Comparison of ENCODE assay signal across 35 cellular contexts in the genomic region with DNA sequence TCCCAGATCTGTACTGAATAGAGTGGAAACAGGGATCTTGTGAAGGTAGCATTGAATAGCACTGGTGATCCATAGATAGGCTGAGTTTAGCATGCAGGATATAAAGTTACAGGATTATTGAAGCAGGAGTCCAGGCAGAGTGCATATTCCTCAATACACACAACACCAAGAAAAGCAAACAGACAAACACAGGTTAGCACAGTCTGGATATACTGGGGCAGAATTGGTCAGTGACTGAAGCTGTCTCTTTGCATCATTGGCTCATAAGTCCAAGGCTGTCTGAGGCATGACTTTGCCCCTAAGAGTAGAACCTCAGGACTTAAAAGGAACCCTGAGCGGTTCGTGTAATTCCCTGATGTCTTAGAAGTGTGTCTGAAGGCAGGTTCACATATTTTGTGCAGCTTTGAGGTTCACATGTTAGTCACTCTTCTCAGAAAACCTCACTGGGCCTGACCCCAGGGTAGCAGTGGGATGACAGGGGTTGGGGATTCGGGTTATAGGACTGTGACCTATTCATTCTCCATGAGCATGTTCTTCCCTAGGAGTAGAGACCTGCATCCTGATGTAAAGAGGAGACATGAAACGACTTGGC.
"Had no signal": no experiment of that assay in that cellular context is flagged by ENCODE, and none has a peak within 500 bp of the region (broad histone marks: within the 10 kb centered on the region; RNA-seq: fewer than 3 reads in every experiment).

No MANE protein-coding gene starts in this region.

- FAIRE-seq: TTC549 had no signal

- H3K4me3 Mint-ChIP-seq: activated B cell treated with CpG ODN at 0.5 μM for 24 hours; activated CD4-positive, alpha-beta memory T cell treated with anti-CD3 and anti-CD28 coated beads for 36 hours; activated CD4-positive, alpha-beta T cell treated with anti-CD3 and anti-CD28 coated beads, Interleukin-2, amount 10 ng/mL, durations not matched to agents 24 days and 14 days; activated CD8-positive, alpha-beta T cell treated with anti-CD3 and anti-CD28 coated beads for 36 hours; activated naive CD4-positive, alpha-beta T cell treated with anti-CD3 and anti-CD28 coated beads, Interleukin-2, amount 10 ng/mL, durations not matched to agents 7 days and 5 days; activated naive CD4-positive, alpha-beta T cell treated with anti-CD3 and anti-CD28 coated beads, Interleukin-2, amount 50 U/mL, for 24 hours; activated naive CD8-positive, alpha-beta T cell; activated naive CD8-positive, alpha-beta T cell treated with anti-CD3 and anti-CD28 coated beads, Interleukin-2, amount 10 ng/mL, durations not matched to agents 7 days and 5 days; activated naive CD8-positive, alpha-beta T cell treated with anti-CD3 and anti-CD28 coated beads, Interleukin-2, amount 50 U/mL, for 24 hours; activated T-cell treated with anti-CD3 and anti-CD28 coated beads, Interleukin-2, amount 50 U/mL, for 4 hours; activated T-cell treated with anti-CD3 and anti-CD28 coated beads, Interleukin-2, amount 50 U/mL, for 72 hours; activated T-helper 1 cell treated with anti-CD3 and anti-CD28 coated beads, Interleukin-12 subunit alpha, Interleukin-12 subunit beta, Interleukin-2, Interleukin-4 antibody, amounts not matched to agents 30 ng/mL and 10 ng/mL and 1 ng/mL, durations not matched to agents 14 hours and 24 hours and 36 hours; activated T-helper 17 cell treated with anti-CD3 and anti-CD28 coated beads, Interleukin-2, amount 50 U/mL, for 72 hours; brain; T-helper 1 cell treated with Interleukin-12 subunit alpha and Interleukin-12 subunit beta and Interleukin-4 antibody, amounts not matched to agents 30 μg/mL and 1 μg/mL, for 36 hours; T-helper 2 cell treated with Interferon-gamma antibody and Interleukin-4, amounts not matched to agents 5 μg/mL and 100 μg/mL, for 36 hours had no signal

- H3K9me3 ChIP-seq: ascending aorta had no signal

- H3K4me1 Mint-ChIP-seq: activated B cell treated with CpG ODN at 0.5 μM for 24 hours; activated CD4-positive, alpha-beta T cell treated with anti-CD3 and anti-CD28 coated beads, Interleukin-2, amount 10 ng/mL, durations not matched to agents 24 days and 14 days; activated naive CD4-positive, alpha-beta T cell treated with anti-CD3 and anti-CD28 coated beads, Interleukin-2, amount 10 ng/mL, durations not matched to agents 7 days and 5 days; activated naive CD4-positive, alpha-beta T cell treated with anti-CD3 and anti-CD28 coated beads, Interleukin-2, amount 50 U/mL, for 24 hours; activated naive CD8-positive, alpha-beta T cell treated with anti-CD3 and anti-CD28 coated beads, Interleukin-2, amount 10 ng/mL, durations not matched to agents 7 days and 5 days; activated naive CD8-positive, alpha-beta T cell treated with anti-CD3 and anti-CD28 coated beads, Interleukin-2, amount 50 U/mL, for 24 hours; activated T-helper 17 cell treated with anti-CD3 and anti-CD28 coated beads, Interleukin-2, amount 50 U/mL, for 72 hours had no signal

- H3K36me3 Mint-ChIP-seq: activated CD4-positive, alpha-beta memory T cell treated with anti-CD3 and anti-CD28 coated beads for 36 hours; activated naive CD4-positive, alpha-beta T cell treated with anti-CD3 and anti-CD28 coated beads, Interleukin-2, amount 10 ng/mL, durations not matched to agents 7 days and 5 days; activated naive CD8-positive, alpha-beta T cell treated with anti-CD3 and anti-CD28 coated beads, Interleukin-2, amount 10 ng/mL, durations not matched to agents 7 days and 5 days had no signal

- H3K27me3 Mint-ChIP-seq: activated B cell treated with CpG ODN at 0.5 μM for 24 hours, brain had no signal

- H3K4me3 ChIP-seq: ascending aorta had no signal

- H3K27ac ChIP-seq: ascending aorta, VCaP had no signal

- H3K27me3 ChIP-seq: ascending aorta had no signal

- DNase-seq: activated B cell treated with CpG ODN at 0.5 μM for 24 hours; activated CD4-positive, alpha-beta memory T cell treated with anti-CD3 and anti-CD28 coated beads for 36 hours; activated CD4-positive, alpha-beta T cell treated with anti-CD3 and anti-CD28 coated beads for 4 hours; activated CD4-positive, alpha-beta T cell treated with anti-CD3 and anti-CD28 coated beads, Interleukin-2, amount 10 ng/mL, durations not matched to agents 24 days and 14 days; activated CD4-positive, alpha-beta T cell treated with anti-CD3 and anti-CD28 coated beads, Interleukin-2, amount 50 U/mL, for 1 hour; activated CD4-positive, alpha-beta T cell treated with anti-CD3 and anti-CD28 coated beads, Interleukin-2, amount 50 U/mL, for 4 hours; activated CD4-positive, CD25-positive, alpha-beta regulatory T cell treated with anti-CD3 and anti-CD28 coated beads, Interleukin-2, amount 50 U/mL, for 72 hours; activated CD8-positive, alpha-beta memory T cell treated with anti-CD3 and anti-CD28 coated beads, Interleukin-2, amount 50 U/mL, for 4 hours; activated CD8-positive, alpha-beta T cell treated with anti-CD3 and anti-CD28 coated beads for 36 hours; activated effector memory CD4-positive, alpha-beta T cell treated with anti-CD3 and anti-CD28 coated beads, Interleukin-2, amount 50 U/mL, for 16 hours; activated gamma-delta T cell treated with Interleukin-2 at 50 U/mL for 16 hours; activated naive CD4-positive, alpha-beta T cell; activated naive CD4-positive, alpha-beta T cell treated with anti-CD3 and anti-CD28 coated beads, Interleukin-2, amount 10 ng/mL, durations not matched to agents 7 days and 5 days; activated naive CD8-positive, alpha-beta T cell treated with anti-CD3 and anti-CD28 coated beads, Interleukin-2, amount 10 ng/mL, durations not matched to agents 7 days and 5 days; activated naive CD8-positive, alpha-beta T cell treated with anti-CD3 and anti-CD28 coated beads, Interleukin-2, amount 50 U/mL, for 24 hours; activated T-cell treated with anti-CD3 and anti-CD28 coated beads for 4 hours; activated T-cell treated with anti-CD3 and anti-CD28 coated beads, Interleukin-2, amount 50 U/mL, for 1 hour; activated T-cell treated with anti-CD3 and anti-CD28 coated beads, Interleukin-2, amount 50 U/mL, for 4 hours; activated T-cell treated with anti-CD3 and anti-CD28 coated beads, Interleukin-2, amount 50 U/mL, for 72 hours; amygdala; anterior cingulate cortex; central memory CD4-positive, alpha-beta T cell; T-helper 1 cell; T-helper 2 cell; T-helper 9 cell had no signal

- H3K36me3 ChIP-seq: ascending aorta had no signal

- H3K27ac Mint-ChIP-seq: activated B cell treated with CpG ODN at 0.5 μM for 24 hours; activated CD4-positive, alpha-beta memory T cell treated with anti-CD3 and anti-CD28 coated beads for 36 hours; activated CD4-positive, alpha-beta T cell treated with anti-CD3 and anti-CD28 coated beads, Interleukin-2, amount 10 ng/mL, durations not matched to agents 24 days and 14 days; activated CD8-positive, alpha-beta T cell treated with anti-CD3 and anti-CD28 coated beads for 36 hours; activated naive CD4-positive, alpha-beta T cell treated with anti-CD3 and anti-CD28 coated beads, Interleukin-2, amount 10 ng/mL, durations not matched to agents 7 days and 5 days; activated naive CD4-positive, alpha-beta T cell treated with anti-CD3 and anti-CD28 coated beads, Interleukin-2, amount 50 U/mL, for 24 hours; activated naive CD8-positive, alpha-beta T cell; activated naive CD8-positive, alpha-beta T cell treated with anti-CD3 and anti-CD28 coated beads, Interleukin-2, amount 10 ng/mL, durations not matched to agents 7 days and 5 days; activated naive CD8-positive, alpha-beta T cell treated with anti-CD3 and anti-CD28 coated beads, Interleukin-2, amount 50 U/mL, for 24 hours; activated T-cell treated with anti-CD3 and anti-CD28 coated beads, Interleukin-2, amount 50 U/mL, for 72 hours; activated T-helper 17 cell treated with anti-CD3 and anti-CD28 coated beads, Interleukin-2, amount 50 U/mL, for 72 hours; T-helper 1 cell treated with Interleukin-12 subunit alpha and Interleukin-12 subunit beta and Interleukin-4 antibody, amounts not matched to agents 30 μg/mL and 1 μg/mL, for 36 hours; T-helper 2 cell treated with Interferon-gamma antibody and Interleukin-4, amounts not matched to agents 5 μg/mL and 100 μg/mL, for 36 hours had no signal

- H3K9me3 Mint-ChIP-seq: activated B cell treated with CpG ODN at 0.5 μM for 24 hours; activated CD4-positive, alpha-beta memory T cell treated with anti-CD3 and anti-CD28 coated beads for 36 hours; activated naive CD4-positive, alpha-beta T cell treated with anti-CD3 and anti-CD28 coated beads, Interleukin-2, amount 10 ng/mL, durations not matched to agents 7 days and 5 days; activated naive CD4-positive, alpha-beta T cell treated with anti-CD3 and anti-CD28 coated beads, Interleukin-2, amount 50 U/mL, for 24 hours; activated naive CD8-positive, alpha-beta T cell treated with anti-CD3 and anti-CD28 coated beads, Interleukin-2, amount 10 ng/mL, durations not matched to agents 7 days and 5 days; activated T-cell treated with anti-CD3 and anti-CD28 coated beads, Interleukin-2, amount 50 U/mL, for 4 hours; activated T-cell treated with anti-CD3 and anti-CD28 coated beads, Interleukin-2, amount 50 U/mL, for 72 hours; activated T-helper 17 cell treated with anti-CD3 and anti-CD28 coated beads, Interleukin-2, amount 50 U/mL, for 72 hours; T-helper 1 cell treated with Interleukin-12 subunit alpha and Interleukin-12 subunit beta and Interleukin-4 antibody, amounts not matched to agents 30 μg/mL and 1 μg/mL, for 36 hours; T-helper 2 cell treated with Interferon-gamma antibody and Interleukin-4, amounts not matched to agents 5 μg/mL and 100 μg/mL, for 36 hours had no signal

- H3K4me1 ChIP-seq: ascending aorta had no signal

- ATAC-seq: activated CD8-positive, alpha-beta T cell treated with anti-CD3 and anti-CD28 coated beads for 36 hours; activated naive CD8-positive, alpha-beta T cell treated with anti-CD3 and anti-CD28 coated beads, Interleukin-2, amount 50 U/mL, for 24 hours; activated T-cell treated with anti-CD3 and anti-CD28 coated beads, Interleukin-2, amount 50 U/mL, for 4 hours; activated T-cell treated with anti-CD3 and anti-CD28 coated beads, Interleukin-2, amount 50 U/mL, for 72 hours; activated T-helper 17 cell treated with anti-CD3 and anti-CD28 coated beads, Interleukin-2, amount 50 U/mL, for 72 hours had no signal
